1 cellular context compared by ENCODE assay signal in the genomic region with DNA sequence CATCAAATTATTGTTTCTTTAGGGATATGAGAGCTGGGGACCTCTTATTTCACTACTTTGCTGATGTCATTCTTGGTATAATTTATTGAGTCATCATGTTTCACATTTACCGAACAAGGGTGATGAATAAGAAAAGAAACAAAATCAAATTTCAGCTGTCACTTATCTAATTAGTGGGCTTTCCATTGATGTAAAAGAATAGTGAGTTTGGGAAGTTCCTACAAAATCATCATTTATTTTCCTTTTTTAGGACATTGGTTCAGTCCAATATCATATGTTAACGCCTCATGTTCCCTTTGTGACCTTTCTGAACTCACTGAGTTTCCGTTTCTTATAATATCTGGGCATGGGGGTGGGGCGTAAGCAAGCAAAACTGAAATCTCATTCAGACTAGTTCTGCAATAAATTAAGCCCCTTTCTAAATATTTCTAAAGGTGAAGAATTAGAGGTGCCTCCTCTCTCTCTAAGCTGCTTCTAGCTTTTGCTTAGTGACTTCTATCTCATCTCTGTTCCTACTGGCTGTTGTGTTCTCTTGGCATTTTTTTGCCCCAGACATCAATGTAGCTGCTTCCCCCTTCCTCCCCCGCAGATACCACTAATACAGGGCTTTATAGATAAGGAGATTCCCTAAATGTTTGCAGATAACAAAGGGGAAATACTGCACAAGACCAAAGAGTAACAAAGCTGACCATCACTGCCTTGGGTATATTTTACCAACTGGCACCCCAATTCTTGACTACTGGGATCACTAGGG.
A peak's percentile ranks its signal among the peaks of the same experiment; 100 is the strongest.
TF ChIP-seq lines count a peak whose summit lies in the region.

No MANE protein-coding gene starts in this region.

TF ChIP-seq in GM12878, 131 proteins besides CTCF, POLR2A, EP300 and RAD21 (continued from another document and continues in another):
- TF ChIP-seq, protein P1, sequence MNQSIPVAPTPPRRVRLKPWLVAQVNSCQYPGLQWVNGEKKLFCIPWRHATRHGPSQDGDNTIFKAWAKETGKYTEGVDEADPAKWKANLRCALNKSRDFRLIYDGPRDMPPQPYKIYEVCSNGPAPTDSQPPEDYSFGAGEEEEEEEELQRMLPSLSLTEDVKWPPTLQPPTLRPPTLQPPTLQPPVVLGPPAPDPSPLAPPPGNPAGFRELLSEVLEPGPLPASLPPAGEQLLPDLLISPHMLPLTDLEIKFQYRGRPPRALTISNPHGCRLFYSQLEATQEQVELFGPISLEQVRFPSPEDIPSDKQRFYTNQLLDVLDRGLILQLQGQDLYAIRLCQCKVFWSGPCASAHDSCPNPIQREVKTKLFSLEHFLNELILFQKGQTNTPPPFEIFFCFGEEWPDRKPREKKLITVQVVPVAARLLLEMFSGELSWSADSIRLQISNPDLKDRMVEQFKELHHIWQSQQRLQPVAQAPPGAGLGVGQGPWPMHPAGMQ (IDR thresholded peaks at IDR 0.05; ENCODE audit: borderline replicate concordance): no peak
- 0 out of 2 replicates have a peak, but pooled peaks have one; percentile 41 for TF ChIP-seq MTA3 (IDR thresholded peaks at IDR 0.05; ENCODE audit: borderline replicate concordance, low read length)
- TF ChIP-seq LARP7 (IDR thresholded peaks at IDR 0.05): no peak
- TF ChIP-seq CUX1 (IDR thresholded peaks at IDR 0.05; ENCODE audit: insufficient replicate concordance, low read depth, low read length): no peak
- TF ChIP-seq, protein P2, sequence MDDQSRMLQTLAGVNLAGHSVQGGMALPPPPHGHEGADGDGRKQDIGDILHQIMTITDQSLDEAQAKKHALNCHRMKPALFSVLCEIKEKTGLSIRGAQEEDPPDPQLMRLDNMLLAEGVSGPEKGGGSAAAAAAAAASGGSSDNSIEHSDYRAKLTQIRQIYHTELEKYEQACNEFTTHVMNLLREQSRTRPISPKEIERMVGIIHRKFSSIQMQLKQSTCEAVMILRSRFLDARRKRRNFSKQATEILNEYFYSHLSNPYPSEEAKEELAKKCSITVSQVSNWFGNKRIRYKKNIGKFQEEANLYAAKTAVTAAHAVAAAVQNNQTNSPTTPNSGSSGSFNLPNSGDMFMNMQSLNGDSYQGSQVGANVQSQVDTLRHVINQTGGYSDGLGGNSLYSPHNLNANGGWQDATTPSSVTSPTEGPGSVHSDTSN (IDR thresholded peaks at IDR 0.05; ENCODE audit: insufficient replicate concordance, low read depth, low read length): no peak
- TF ChIP-seq, protein P3, sequence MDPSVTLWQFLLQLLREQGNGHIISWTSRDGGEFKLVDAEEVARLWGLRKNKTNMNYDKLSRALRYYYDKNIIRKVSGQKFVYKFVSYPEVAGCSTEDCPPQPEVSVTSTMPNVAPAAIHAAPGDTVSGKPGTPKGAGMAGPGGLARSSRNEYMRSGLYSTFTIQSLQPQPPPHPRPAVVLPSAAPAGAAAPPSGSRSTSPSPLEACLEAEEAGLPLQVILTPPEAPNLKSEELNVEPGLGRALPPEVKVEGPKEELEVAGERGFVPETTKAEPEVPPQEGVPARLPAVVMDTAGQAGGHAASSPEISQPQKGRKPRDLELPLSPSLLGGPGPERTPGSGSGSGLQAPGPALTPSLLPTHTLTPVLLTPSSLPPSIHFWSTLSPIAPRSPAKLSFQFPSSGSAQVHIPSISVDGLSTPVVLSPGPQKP (IDR thresholded peaks at IDR 0.05; ENCODE audit: low read depth, low read length): no peak
- TF ChIP-seq SIN3A (IDR thresholded peaks at IDR 0.05; ENCODE audit: low read depth, low read length): no peak
- TF ChIP-seq, protein P4, sequence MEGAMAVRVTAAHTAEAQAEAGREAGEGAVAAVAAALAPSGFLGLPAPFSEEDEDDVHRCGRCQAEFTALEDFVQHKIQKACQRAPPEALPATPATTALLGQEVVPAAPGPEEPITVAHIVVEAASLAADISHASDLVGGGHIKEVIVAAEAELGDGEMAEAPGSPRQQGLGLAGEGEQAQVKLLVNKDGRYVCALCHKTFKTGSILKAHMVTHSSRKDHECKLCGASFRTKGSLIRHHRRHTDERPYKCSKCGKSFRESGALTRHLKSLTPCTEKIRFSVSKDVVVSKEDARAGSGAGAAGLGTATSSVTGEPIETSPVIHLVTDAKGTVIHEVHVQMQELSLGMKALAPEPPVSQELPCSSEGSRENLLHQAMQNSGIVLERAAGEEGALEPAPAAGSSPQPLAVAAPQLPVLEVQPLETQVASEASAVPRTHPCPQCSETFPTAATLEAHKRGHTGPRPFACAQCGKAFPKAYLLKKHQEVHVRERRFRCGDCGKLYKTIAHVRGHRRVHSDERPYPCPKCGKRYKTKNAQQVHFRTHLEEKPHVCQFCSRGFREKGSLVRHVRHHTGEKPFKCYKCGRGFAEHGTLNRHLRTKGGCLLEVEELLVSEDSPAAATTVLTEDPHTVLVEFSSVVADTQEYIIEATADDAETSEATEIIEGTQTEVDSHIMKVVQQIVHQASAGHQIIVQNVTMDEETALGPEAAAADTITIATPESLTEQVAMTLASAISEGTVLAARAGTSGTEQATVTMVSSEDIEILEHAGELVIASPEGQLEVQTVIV (IDR thresholded peaks at IDR 0.05; ENCODE audit: borderline replicate concordance, partially characterized antibody): no peak
- no peak for TF ChIP-seq SMAD5 (IDR thresholded peaks at IDR 0.05; ENCODE audit: low read depth)
- no peak for TF ChIP-seq PAX8 (IDR thresholded peaks at IDR 0.05)
- 0 out of 2 replicates have a peak, but pooled peaks have one; percentile 45 for TF ChIP-seq DPF2 (IDR thresholded peaks at IDR 0.05)
- peak; percentile 91 for TF ChIP-seq NR2F1 (conservative IDR thresholded peaks at IDR 0.05)
- TF ChIP-seq NRF1 (conservative IDR thresholded peaks at IDR 0.05; ENCODE audit: low read depth, low read length): no peak
- TF ChIP-seq, protein P5, sequence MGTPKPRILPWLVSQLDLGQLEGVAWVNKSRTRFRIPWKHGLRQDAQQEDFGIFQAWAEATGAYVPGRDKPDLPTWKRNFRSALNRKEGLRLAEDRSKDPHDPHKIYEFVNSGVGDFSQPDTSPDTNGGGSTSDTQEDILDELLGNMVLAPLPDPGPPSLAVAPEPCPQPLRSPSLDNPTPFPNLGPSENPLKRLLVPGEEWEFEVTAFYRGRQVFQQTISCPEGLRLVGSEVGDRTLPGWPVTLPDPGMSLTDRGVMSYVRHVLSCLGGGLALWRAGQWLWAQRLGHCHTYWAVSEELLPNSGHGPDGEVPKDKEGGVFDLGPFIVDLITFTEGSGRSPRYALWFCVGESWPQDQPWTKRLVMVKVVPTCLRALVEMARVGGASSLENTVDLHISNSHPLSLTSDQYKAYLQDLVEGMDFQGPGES (IDR thresholded peaks at IDR 0.05): no peak
- TF ChIP-seq, protein P6, sequence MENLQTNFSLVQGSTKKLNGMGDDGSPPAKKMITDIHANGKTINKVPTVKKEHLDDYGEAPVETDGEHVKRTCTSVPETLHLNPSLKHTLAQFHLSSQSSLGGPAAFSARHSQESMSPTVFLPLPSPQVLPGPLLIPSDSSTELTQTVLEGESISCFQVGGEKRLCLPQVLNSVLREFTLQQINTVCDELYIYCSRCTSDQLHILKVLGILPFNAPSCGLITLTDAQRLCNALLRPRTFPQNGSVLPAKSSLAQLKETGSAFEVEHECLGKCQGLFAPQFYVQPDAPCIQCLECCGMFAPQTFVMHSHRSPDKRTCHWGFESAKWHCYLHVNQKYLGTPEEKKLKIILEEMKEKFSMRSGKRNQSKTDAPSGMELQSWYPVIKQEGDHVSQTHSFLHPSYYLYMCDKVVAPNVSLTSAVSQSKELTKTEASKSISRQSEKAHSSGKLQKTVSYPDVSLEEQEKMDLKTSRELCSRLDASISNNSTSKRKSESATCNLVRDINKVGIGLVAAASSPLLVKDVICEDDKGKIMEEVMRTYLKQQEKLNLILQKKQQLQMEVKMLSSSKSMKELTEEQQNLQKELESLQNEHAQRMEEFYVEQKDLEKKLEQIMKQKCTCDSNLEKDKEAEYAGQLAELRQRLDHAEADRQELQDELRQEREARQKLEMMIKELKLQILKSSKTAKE (IDR thresholded peaks at IDR 0.05; ENCODE audit: low read depth, poor library complexity, severe bottlenecking): no peak
- no peak for TF ChIP-seq CHD4 (IDR thresholded peaks at IDR 0.05)
- TF ChIP-seq TBL1XR1 (IDR thresholded peaks at IDR 0.05; ENCODE audit: low read depth, low read length): no peak
- TF ChIP-seq MTA2 (IDR thresholded peaks at IDR 0.05; ENCODE audit: low read depth): peak; percentile 53; the same call in 1 of the 2 replicates
- TF ChIP-seq MYC (IDR thresholded peaks at IDR 0.05; ENCODE audit: insufficient read depth, insufficient read length, insufficient replicate concordance, low read length, severe bottlenecking): no peak
- TF ChIP-seq CREM (IDR thresholded peaks at IDR 0.05; ENCODE audit: low read depth): peak; percentile 73
- TF ChIP-seq ZNF274 (IDR thresholded peaks at IDR 0.05; ENCODE audit: insufficient read depth, insufficient read length): no peak
- no peak for TF ChIP-seq IKZF2 (IDR thresholded peaks at IDR 0.05)
- TF ChIP-seq CREB1 (IDR thresholded peaks at IDR 0.05; ENCODE audit: low read depth): peak; percentile 63; the same call in 1 of the 2 replicates
- no peak for TF ChIP-seq POU2F2 (IDR thresholded peaks at IDR 0.05; ENCODE audit: borderline replicate concordance, low read depth, low read length)
- no peak for TF ChIP-seq ZBED1 (IDR thresholded peaks at IDR 0.05; ENCODE audit: borderline replicate concordance)
- TF ChIP-seq TARDBP (IDR thresholded peaks at IDR 0.05; ENCODE audit: borderline replicate concordance): no peak
- no peak for TF ChIP-seq SIX5 (IDR thresholded peaks at IDR 0.05; ENCODE audit: low read depth, low read length, severe bottlenecking)
- no peak for TF ChIP-seq ZNF217 (IDR thresholded peaks at IDR 0.05)
- TF ChIP-seq CEBPB (IDR thresholded peaks at IDR 0.05; ENCODE audit: borderline replicate concordance in 1 of 2, low read depth in 2 of 2, low read length in 2 of 2): no peak
- TF ChIP-seq, protein P7, sequence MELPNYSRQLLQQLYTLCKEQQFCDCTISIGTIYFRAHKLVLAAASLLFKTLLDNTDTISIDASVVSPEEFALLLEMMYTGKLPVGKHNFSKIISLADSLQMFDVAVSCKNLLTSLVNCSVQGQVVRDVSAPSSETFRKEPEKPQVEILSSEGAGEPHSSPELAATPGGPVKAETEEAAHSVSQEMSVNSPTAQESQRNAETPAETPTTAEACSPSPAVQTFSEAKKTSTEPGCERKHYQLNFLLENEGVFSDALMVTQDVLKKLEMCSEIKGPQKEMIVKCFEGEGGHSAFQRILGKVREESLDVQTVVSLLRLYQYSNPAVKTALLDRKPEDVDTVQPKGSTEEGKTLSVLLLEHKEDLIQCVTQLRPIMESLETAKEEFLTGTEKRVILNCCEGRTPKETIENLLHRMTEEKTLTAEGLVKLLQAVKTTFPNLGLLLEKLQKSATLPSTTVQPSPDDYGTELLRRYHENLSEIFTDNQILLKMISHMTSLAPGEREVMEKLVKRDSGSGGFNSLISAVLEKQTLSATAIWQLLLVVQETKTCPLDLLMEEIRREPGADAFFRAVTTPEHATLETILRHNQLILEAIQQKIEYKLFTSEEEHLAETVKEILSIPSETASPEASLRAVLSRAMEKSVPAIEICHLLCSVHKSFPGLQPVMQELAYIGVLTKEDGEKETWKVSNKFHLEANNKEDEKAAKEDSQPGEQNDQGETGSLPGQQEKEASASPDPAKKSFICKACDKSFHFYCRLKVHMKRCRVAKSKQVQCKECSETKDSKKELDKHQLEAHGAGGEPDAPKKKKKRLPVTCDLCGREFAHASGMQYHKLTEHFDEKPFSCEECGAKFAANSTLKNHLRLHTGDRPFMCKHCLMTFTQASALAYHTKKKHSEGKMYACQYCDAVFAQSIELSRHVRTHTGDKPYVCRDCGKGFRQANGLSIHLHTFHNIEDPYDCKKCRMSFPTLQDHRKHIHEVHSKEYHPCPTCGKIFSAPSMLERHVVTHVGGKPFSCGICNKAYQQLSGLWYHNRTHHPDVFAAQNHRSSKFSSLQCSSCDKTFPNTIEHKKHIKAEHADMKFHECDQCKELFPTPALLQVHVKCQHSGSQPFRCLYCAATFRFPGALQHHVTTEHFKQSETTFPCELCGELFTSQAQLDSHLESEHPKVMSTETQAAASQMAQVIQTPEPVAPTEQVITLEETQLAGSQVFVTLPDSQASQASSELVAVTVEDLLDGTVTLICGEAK (IDR thresholded peaks at IDR 0.05; ENCODE audit: borderline replicate concordance): no peak
- TF ChIP-seq TCF7 (IDR thresholded peaks at IDR 0.05; ENCODE audit: borderline replicate concordance): no peak
- TF ChIP-seq ZNF622 (IDR thresholded peaks at IDR 0.05): no peak
